In genomic region chr9:88418715-88419540, GRCh38 we compare ENCODE assay signal across 10 cellular contexts. TPM values are rescaled to one million over a fixed set of nuclear protein-coding genes. Genes with fewer than 3 reads are reported as not detected.
DNase-seq lines count a peak whose midpoint lies in the region; ATAC-seq and TF ChIP-seq lines count a peak whose summit lies in the region.
"Had no signal": no experiment of that assay in that cellular context is flagged by ENCODE, and none has a peak within 500 bp of the region (broad histone marks: within the 10 kb centered on the region; RNA-seq: fewer than 3 reads in every experiment).

No MANE protein-coding gene starts in this region.

- peaks cover 16% of the 10 kb centered on the region for H3K4me1 ChIP-seq in HUES64 (ENCODE audit: insufficient read depth, low read length)

- H3K9ac ChIP-seq in HUES64 (ENCODE audit: low read depth, low read length): no peak overlapping the region

- H3K9me3 ChIP-seq in HUES64 (ENCODE audit: insufficient read depth, low read depth, low read length) (peaks cover 45% of the 10 kb centered on the region), T-helper 17 cell (ENCODE audit: control insufficient read depth, low read length, poor library complexity, severe bottlenecking) (peaks cover 13% of the 10 kb centered on the region)

- WGBS in HUES64: 93% methylated on average over 7 of the region's 7 CpGs

- no peak for TF ChIP-seq CTCF in nephron progenitor cell (IDR thresholded peaks at IDR 0.05)

- peaks cover 67% of the 10 kb centered on the region for H3K36me3 ChIP-seq in HUES64 (ENCODE audit: insufficient read depth, low read length)

- CTCF ChIA-PET in activated naive CD4-positive, alpha-beta T cell treated with anti-CD3 and anti-CD28 coated beads, Interleukin-2, amount 10 ng/mL, durations not matched to agents 7 days and 5 days (lab: Charles Lee): no interaction called here

- no peak overlapping the region for H3K4me3 Mint-ChIP-seq in activated naive CD4-positive, alpha-beta T cell treated with anti-CD3 and anti-CD28 coated beads, Interleukin-2, amount 10 ng/mL, durations not matched to agents 7 days and 5 days
- H3K4me3 Mint-ChIP-seq in nephron progenitor cell (no peak overlapping the region), T-helper 17 cell (no peak overlapping the region)

- peak overlapping the region; percentile 70 for H3K27ac ChIP-seq in HUES64 (ENCODE audit: low read depth, low read length)

- peaks cover 56% of the 10 kb centered on the region for H3K36me3 Mint-ChIP-seq in activated naive CD4-positive, alpha-beta T cell treated with anti-CD3 and anti-CD28 coated beads, Interleukin-2, amount 10 ng/mL, durations not matched to agents 7 days and 5 days
- H3K36me3 Mint-ChIP-seq in nephron progenitor cell (ENCODE audit: low read depth) (peaks cover 9% of the 10 kb centered on the region), T-helper 17 cell (ENCODE audit: low read depth) (peaks cover 14% of the 10 kb centered on the region)

- H3K27ac Mint-ChIP-seq in activated naive CD4-positive, alpha-beta T cell treated with anti-CD3 and anti-CD28 coated beads, Interleukin-2, amount 10 ng/mL, durations not matched to agents 7 days and 5 days: peak overlapping the region; percentile 71
- H3K27ac Mint-ChIP-seq in nephron progenitor cell: peak overlapping the region; percentile 3
- no peak overlapping the region for H3K27ac Mint-ChIP-seq in T-helper 17 cell

- peaks cover 47% of the 10 kb centered on the region for H3K9me3 Mint-ChIP-seq in activated naive CD4-positive, alpha-beta T cell treated with anti-CD3 and anti-CD28 coated beads, Interleukin-2, amount 10 ng/mL, durations not matched to agents 7 days and 5 days
- peaks cover 86% of the 10 kb centered on the region for H3K9me3 Mint-ChIP-seq in nephron progenitor cell

- no peaks in the 10 kb centered on the region for H3K27me3 ChIP-seq in HUES64 (ENCODE audit: insufficient read depth, low read length)

- DNase-seq in ELR (ENCODE audit: low read depth) (peak; percentile 79), nephron progenitor cell (no peak), retina (no peak), T-helper 17 cell (no peak), NCI-H2107 treated with DMSO at 0.1 percent for 48 hours (lab: John Stamatoyannopoulos, UW; ENCODE audit: unreplicated experiment) (no peak)
- no peak for DNase-seq in activated naive CD4-positive, alpha-beta T cell treated with anti-CD3 and anti-CD28 coated beads, Interleukin-2, amount 10 ng/mL, durations not matched to agents 7 days and 5 days
- DNase-seq: DMS 273 treated with DMSO at 0.1 percent for 48 hours, NCI-H1930 had no signal

- H3K4me1 Mint-ChIP-seq in activated naive CD4-positive, alpha-beta T cell treated with anti-CD3 and anti-CD28 coated beads, Interleukin-2, amount 10 ng/mL, durations not matched to agents 7 days and 5 days: peaks cover 16% of the 10 kb centered on the region
- peaks cover 5% of the 10 kb centered on the region for H3K4me1 Mint-ChIP-seq in nephron progenitor cell
- H3K4me1 Mint-ChIP-seq in T-helper 17 cell: peaks cover 3% of the 10 kb centered on the region

- no peaks in the 10 kb centered on the region for H3K27me3 Mint-ChIP-seq in activated naive CD4-positive, alpha-beta T cell treated with anti-CD3 and anti-CD28 coated beads, Interleukin-2, amount 10 ng/mL, durations not matched to agents 7 days and 5 days
- H3K27me3 Mint-ChIP-seq in nephron progenitor cell (ENCODE audit: low read depth, poor library complexity) (peaks cover 3% of the 10 kb centered on the region), T-helper 17 cell (no peaks in the 10 kb centered on the region)

- no peak for ATAC-seq in GM18907 (IDR thresholded peaks at IDR 0.05; ENCODE audit: unreplicated experiment)
- ATAC-seq in T-helper 17 cell: no peak

- H3K4me3 ChIP-seq in HUES64 (ENCODE audit: low read length): no peak overlapping the region

RNA-seq across cellular contexts. Expression of gene SPIN1, which starts 30.7 kb away (rescaled TPM):
- 70.9 TPM for polyA plus RNA-seq in HUES64 (2013, experiment 1 of 2)
- polyA plus RNA-seq in HUES64 (2013, experiment 2 of 2): 69.9 TPM
- 10 to 100 TPM; 18.7 to 25.1 TPM for total RNA-seq in T-helper 17 cell
